19 cellular contexts compared by ENCODE assay signal in the genomic region with DNA sequence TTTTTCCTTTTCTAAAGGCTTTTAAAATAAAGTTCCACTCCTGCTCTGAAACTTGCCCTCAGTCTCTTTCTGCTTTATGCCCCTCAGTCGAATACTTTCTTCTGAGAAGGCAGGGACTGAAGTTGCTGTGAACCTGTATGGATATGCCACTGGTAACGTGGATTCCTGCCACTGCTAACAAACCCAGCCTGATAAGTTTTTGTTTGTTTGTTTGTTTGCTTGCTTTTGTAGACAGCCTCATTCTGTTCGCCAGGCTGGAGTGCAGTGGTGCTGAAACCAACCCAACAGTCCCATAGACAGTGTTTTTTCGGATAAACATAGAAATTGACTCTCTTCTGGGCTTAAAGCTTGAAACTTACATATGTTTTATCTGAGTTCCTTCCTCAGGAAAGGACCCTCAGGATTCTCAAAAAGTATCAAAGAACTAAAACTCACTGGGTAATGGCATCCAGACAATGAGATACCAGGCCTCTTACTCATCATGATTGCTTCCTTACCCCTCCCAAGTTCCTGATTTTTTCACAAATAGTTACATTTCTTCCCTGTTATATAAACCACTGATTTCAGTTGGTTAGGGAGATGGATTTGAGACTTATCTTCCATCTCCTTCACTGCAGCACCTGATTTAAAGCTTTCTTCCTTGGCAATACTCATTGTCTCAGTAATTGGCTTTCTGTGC.
DNase-seq lines count a peak whose midpoint lies in the region; ATAC-seq lines count a peak whose summit lies in the region.
"Had no signal": no experiment of that assay in that cellular context is flagged by ENCODE, and none has a peak within 500 bp of the region (broad histone marks: within the 10 kb centered on the region; RNA-seq: fewer than 3 reads in every experiment).

No MANE protein-coding gene starts in this region.

- H2AFZ ChIP-seq in ACC112 (ENCODE audit: low read length, unreplicated experiment): peak overlapping the region; percentile 34

- H3K79me2 ChIP-seq in ACC112 (ENCODE audit: control insufficient read depth, insufficient read depth, low read length, unreplicated experiment): no peaks in the 10 kb centered on the region

- DNase-seq in LHCN-M2 (ENCODE audit: low read depth): peak; percentile 18
- peak; percentile 9 for DNase-seq in dedifferentiated amniotic fluid mesenchymal stem cell (ENCODE audit: extremely low spot score)
- no peak for DNase-seq in left lobe of liver (ENCODE audit: low spot score)
- DNase-seq in hypothalamus (lab: John Stamatoyannopoulos, UW): no peak
- DNase-seq in left cardiac atrium: no peak
- no peak for DNase-seq in NCI-H524 treated with DMSO at 0.1 percent for 48 hours (lab: John Stamatoyannopoulos, UW)
- DNase-seq in NOMO-1 (lab: John Stamatoyannopoulos, UW; ENCODE audit: unreplicated experiment in 2 of 2): no peak
- DNase-seq: 8988T; BE2C; CD4-positive, CD25-positive, alpha-beta regulatory T cell; COR-L47; GDM1; NCI-H146; NCI-H2081 treated with DMSO at 0.1 percent for 48 hours; NCI-H446 treated with DMSO at 0.1 percent for 48 hours; NK-92 treated with Interleukin-12 subunit alpha and Interleukin-12 subunit beta, amount 100 ng/mL, for 24 hours; SHP77 treated with DMSO at 0.1 percent for 48 hours had no signal

- H3K27ac ChIP-seq in ACC112 (ENCODE audit: low read depth, low read length): no peak overlapping the region

- no peaks in the 10 kb centered on the region for H3K27me3 ChIP-seq in ACC112 (ENCODE audit: insufficient read depth, low read length)
- H3K27me3 ChIP-seq: BE2C had no signal

- ATAC-seq in left lobe of liver (peak; percentile 15), left cardiac atrium (no peak)
- ATAC-seq: K562 had no signal

- H3K36me3 ChIP-seq in ACC112 (ENCODE audit: insufficient read depth, low read length): no peaks in the 10 kb centered on the region
- H3K36me3 ChIP-seq: BE2C had no signal

- peaks cover 9% of the 10 kb centered on the region for H3K4me1 ChIP-seq in ACC112 (ENCODE audit: control insufficient read depth, insufficient read depth, low read length, unreplicated experiment)
- H3K4me1 ChIP-seq: BE2C had no signal

- no peak overlapping the region for H3K4me3 ChIP-seq in ACC112 (ENCODE audit: low read depth, low read length)
- H3K4me3 ChIP-seq: K562 had no signal

- intact Hi-C loops in left cardiac atrium (cut with DNase I): no loop called here

Comparison
In these comparisons a context has a peak if more than half of its experiments do, and no peak if none do; other contexts are left out.
1. DNase-seq: peak in LHCN-M2 (single experiment) and dedifferentiated amniotic fluid mesenchymal stem cell (single experiment); none in left lobe of liver (single experiment), hypothalamus (0 of 51), left cardiac atrium (single experiment), NCI-H524 treated with DMSO at 0.1 percent for 48 hours (single experiment) and NOMO-1 (0 of 2).